In the genomic region with DNA sequence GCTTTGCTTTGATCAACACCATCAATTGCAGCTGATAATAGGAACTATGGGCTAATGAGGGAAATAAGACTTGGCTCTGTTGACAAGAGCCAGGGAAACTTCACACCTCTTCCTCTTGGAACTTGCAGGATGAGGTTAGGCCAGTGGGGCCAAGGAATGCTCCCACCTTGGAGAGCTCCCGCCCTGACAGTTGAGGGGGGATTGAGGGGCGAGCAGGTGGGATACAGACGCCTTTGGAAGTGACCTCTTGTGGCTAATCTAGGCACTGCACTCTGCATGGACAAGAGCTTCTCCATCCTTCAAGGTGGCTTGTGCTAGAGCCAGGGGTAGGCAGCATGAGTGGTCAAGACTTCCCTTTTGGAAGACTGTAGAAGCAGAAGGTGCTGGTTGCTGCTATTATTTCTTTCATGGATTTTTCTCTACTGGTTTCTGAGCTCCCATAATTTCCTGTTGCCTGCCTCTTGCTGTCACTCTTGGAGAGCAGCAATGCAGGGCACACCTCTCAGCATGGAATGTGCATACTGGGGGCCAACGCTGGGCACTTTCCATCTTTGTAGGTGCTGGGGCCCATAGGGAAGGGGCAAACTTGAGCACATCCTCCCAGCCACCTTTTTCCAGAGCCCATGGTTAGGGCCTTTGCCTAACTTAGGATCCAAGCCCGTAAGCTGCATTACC, we compare ENCODE assay signal across 1 cellular context.
TF ChIP-seq lines count a peak whose summit lies in the region.

No MANE protein-coding gene starts in this region.

TF ChIP-seq in HEK293, 187 proteins besides CTCF, POLR2A, EP300 and RAD21 (continued from another document):
- no peak for TF ChIP-seq ZNF830 (tag by site-specific recombination; IDR thresholded peaks at IDR 0.05; ENCODE audit: low read depth)
- TF ChIP-seq ZNF202 (tag by site-specific recombination; IDR thresholded peaks at IDR 0.05; ENCODE audit: borderline replicate concordance): no peak
- TF ChIP-seq, protein P1, sequence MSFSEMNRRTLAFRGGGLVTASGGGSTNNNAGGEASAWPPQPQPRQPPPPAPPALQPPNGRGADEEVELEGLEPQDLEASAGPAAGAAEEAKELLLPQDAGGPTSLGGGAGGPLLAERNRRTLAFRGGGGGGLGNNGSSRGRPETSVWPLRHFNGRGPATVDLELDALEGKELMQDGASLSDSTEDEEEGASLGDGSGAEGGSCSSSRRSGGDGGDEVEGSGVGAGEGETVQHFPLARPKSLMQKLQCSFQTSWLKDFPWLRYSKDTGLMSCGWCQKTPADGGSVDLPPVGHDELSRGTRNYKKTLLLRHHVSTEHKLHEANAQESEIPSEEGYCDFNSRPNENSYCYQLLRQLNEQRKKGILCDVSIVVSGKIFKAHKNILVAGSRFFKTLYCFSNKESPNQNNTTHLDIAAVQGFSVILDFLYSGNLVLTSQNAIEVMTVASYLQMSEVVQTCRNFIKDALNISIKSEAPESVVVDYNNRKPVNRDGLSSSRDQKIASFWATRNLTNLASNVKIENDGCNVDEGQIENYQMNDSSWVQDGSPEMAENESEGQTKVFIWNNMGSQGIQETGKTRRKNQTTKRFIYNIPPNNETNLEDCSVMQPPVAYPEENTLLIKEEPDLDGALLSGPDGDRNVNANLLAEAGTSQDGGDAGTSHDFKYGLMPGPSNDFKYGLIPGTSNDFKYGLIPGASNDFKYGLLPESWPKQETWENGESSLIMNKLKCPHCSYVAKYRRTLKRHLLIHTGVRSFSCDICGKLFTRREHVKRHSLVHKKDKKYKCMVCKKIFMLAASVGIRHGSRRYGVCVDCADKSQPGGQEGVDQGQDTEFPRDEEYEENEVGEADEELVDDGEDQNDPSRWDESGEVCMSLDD (tag by site-specific recombination; IDR thresholded peaks at IDR 0.05): peak; percentile 71; the same call in 1 of the 2 replicates
- peak; percentile 49 for TF ChIP-seq ZNF654 (tag by site-specific recombination; IDR thresholded peaks at IDR 0.05; ENCODE audit: low read depth)
- TF ChIP-seq ZNF610 (tag by site-specific recombination; IDR thresholded peaks at IDR 0.05; ENCODE audit: borderline replicate concordance): no peak
- TF ChIP-seq ZNF394 (tag by site-specific recombination; IDR thresholded peaks at IDR 0.05; ENCODE audit: borderline replicate concordance): peak; percentile 68; the same call in 1 of the 2 replicates
- no peak for TF ChIP-seq TCF7L2 (IDR thresholded peaks at IDR 0.05; ENCODE audit: borderline replicate concordance, low read depth, low read length)
- TF ChIP-seq REST (tag by site-specific recombination; IDR thresholded peaks at IDR 0.05): peak; percentile 99
- TF ChIP-seq SP7 (tag by site-specific recombination; IDR thresholded peaks at IDR 0.05): no peak
